Comparison of ENCODE assay signal across 8 cellular contexts in the genomic region with DNA sequence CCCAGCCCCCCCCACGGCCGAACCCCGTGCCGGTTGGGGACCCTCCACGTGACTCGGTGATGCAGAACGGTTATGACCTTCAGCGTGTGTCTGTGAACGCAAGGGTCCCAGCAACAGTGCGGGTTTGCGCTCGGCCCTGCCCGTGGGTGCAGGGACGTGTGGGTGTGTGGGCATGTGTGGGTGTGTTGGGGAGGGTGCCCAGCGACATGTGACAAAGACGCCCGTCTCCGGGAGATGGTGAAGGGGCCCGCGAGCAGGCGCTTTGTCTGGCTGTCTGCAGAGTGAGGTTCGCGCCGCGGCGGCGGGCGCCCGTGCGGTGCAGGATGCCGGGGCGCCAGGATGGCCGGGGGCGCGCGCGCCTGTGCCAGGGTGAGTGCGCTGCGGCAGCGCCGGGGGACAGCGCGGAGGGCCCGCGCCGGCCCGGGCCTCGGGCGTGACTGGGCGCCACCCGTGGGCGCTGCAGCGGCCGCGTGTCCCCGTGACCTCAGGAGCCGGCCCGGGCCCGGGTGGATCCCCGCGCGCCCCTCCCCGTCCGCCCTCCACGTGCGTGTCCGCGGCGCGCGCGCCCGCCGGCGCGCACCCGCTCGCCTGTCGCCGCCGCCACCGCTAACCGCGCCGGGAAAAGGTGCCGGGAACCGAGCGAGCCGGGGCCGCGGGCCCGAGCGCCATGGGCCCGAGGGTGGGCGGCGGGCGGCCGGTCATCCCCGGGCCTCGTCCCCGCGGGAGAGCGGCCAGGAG. TPM values are rescaled to one million over a fixed set of nuclear protein-coding genes. Genes with fewer than 3 reads are reported as not detected.
DNase-seq lines count a peak whose midpoint lies in the region; ATAC-seq and TF ChIP-seq lines count a peak whose summit lies in the region.

Gene LRFN4 (plus strand): TSS at position 569 of the 738 bp plus-strand sequence. CDS start 681 bp downstream, outside the sequence.

- DNase-seq in NCI-H146 (lab: John Stamatoyannopoulos, UW) (peak; percentile 80), NCI-H146 treated with DMSO at 0.1 percent for 48 hours (lab: John Stamatoyannopoulos, UW; ENCODE audit: unreplicated experiment) (no peak), LHCN-M2 (ENCODE audit: low read depth) (no peak), erythroblast (lab: John Stamatoyannopoulos, UW) (no peak), type B pancreatic cell (ENCODE audit: extremely low spot score, unreplicated experiment) (no peak)
- peak; percentile 49 for DNase-seq in activated CD4-positive, alpha-beta T cell treated with anti-CD3 and anti-CD28 coated beads, Interleukin-2, amount 50 U/mL, for 1 hour

- H3K4me1 Mint-ChIP-seq in type B pancreatic cell (ENCODE audit: unreplicated experiment): peaks cover 6% of the 10 kb centered on the region

- peak within 1 kb of the TSS; percentile 88 to 89 for H3K4me3 ChIP-seq in mucosa of rectum (ENCODE audit: low read length in 2 of 2)

- H3K27ac ChIP-seq in mucosa of rectum (ENCODE audit: low read depth in 2 of 2, low read length in 2 of 2): peak within 1 kb of the TSS; percentile 96 to 97

- H3K9me3 ChIP-seq in mucosa of rectum (ENCODE audit: control insufficient read depth in 2 of 2, low read length in 2 of 2): no peaks in the 10 kb centered on the region

- H3K4me1 ChIP-seq in mucosa of rectum (ENCODE audit: control insufficient read depth in 2 of 2, insufficient read depth in 2 of 2, low read length in 2 of 2): peaks cover 6 to 17% of the 10 kb centered on the region in 2 donors

- peaks cover 0 to 4% of the 10 kb centered on the region in 2 donors for H3K36me3 ChIP-seq in mucosa of rectum (ENCODE audit: control insufficient read depth in 2 of 2, insufficient read depth in 2 of 2, low read length in 2 of 2)

- no peaks in the 10 kb centered on the region for H3K27me3 Mint-ChIP-seq in type B pancreatic cell

- peak; percentile 20 for ATAC-seq in GM21737 (IDR thresholded peaks at IDR 0.05; ENCODE audit: unreplicated experiment)

- peak; percentile 5 for TF ChIP-seq POLR2A in erythroblast (IDR thresholded peaks at IDR 0.05; ENCODE audit: low read length)

- peak within 1 kb of the TSS; percentile 78 for H3K27ac Mint-ChIP-seq in type B pancreatic cell

- no peaks in the 10 kb centered on the region for H3K36me3 Mint-ChIP-seq in type B pancreatic cell

- H3K9me3 Mint-ChIP-seq in type B pancreatic cell: no peaks in the 10 kb centered on the region

- peak within 1 kb of the TSS; percentile 91 for H3K4me3 Mint-ChIP-seq in type B pancreatic cell

- H3K27me3 ChIP-seq in mucosa of rectum (ENCODE audit: control insufficient read depth in 2 of 2, insufficient read depth in 2 of 2, low read length in 2 of 2): no peaks in the 10 kb centered on the region

- TF ChIP-seq CTCF in type B pancreatic cell (conservative IDR thresholded peaks at IDR 0.05): no peak

- peak within 1 kb of the TSS; percentile 90 to 97 for H3K9ac ChIP-seq in mucosa of rectum (ENCODE audit: low read depth in 1 of 2, low read length in 2 of 2)

RNA-seq across cellular contexts. Expression of gene LRFN4, which starts in this region (rescaled TPM):
- 14.1 and 16.9 TPM in 2 replicates for total RNA-seq in LHCN-M2 (2014; rRNA removed)
- polyA plus RNA-seq in LHCN-M2 (2012): 9.8 TPM
- 10.1 and 28.5 TPM in 2 replicates for total RNA-seq in type B pancreatic cell (ENCODE audit: low replicate concordance)

Comparison
In these comparisons a context has a peak if more than half of its experiments do, and no peak if none do; other contexts are left out.
1. DNase-seq: peak in NCI-H146 (single experiment) and activated CD4-positive, alpha-beta T cell treated with anti-CD3 and anti-CD28 coated beads, Interleukin-2, amount 50 U/mL, for 1 hour (single experiment); none in NCI-H146 treated with DMSO at 0.1 percent for 48 hours (single experiment), LHCN-M2 (single experiment), erythroblast (0 of 2) and type B pancreatic cell (single experiment).